1 cellular context compared by ENCODE assay signal in genomic region chrX:48737213-48737938, GRCh38.
TF ChIP-seq lines count a peak whose summit lies in the region.

No MANE protein-coding gene starts in this region.

TF ChIP-seq in HepG2, 621 proteins besides CTCF, POLR2A, EP300 and RAD21 (continued from another document):
- TF ChIP-seq YEATS4 (CRISPR knock-in tag; IDR thresholded peaks at IDR 0.05; ENCODE audit: borderline replicate concordance) (peak; percentile 48; the same call in 1 of the 2 replicates), RBFOX2 (IDR thresholded peaks at IDR 0.05; ENCODE audit: low read depth, low read length) (peak; percentile 73), ARID4A (CRISPR knock-in tag; IDR thresholded peaks at IDR 0.05; ENCODE audit: borderline replicate concordance) (peak; percentile 46; the same call in 1 of the 2 replicates), SP1 (IDR thresholded peaks at IDR 0.05) (no peak), SP1 (CRISPR knock-in tag; IDR thresholded peaks at IDR 0.05) (peak; percentile 55; the same call in 1 of the 2 replicates), ZFP82 (CRISPR knock-in tag; IDR thresholded peaks at IDR 0.05; ENCODE audit: borderline replicate concordance) (no peak), BRD4 (CRISPR knock-in tag; IDR thresholded peaks at IDR 0.05) (0 out of 2 replicates have a peak, but pooled peaks have one; percentile 20), ARID3A (IDR thresholded peaks at IDR 0.05; ENCODE audit: low read depth, low read length) (peak; percentile 39; the same call in 1 of the 2 replicates), KLF12 (CRISPR knock-in tag; IDR thresholded peaks at IDR 0.05; ENCODE audit: borderline replicate concordance) (peak; percentile 50; the same call in 1 of the 2 replicates), ZC3H4 (CRISPR knock-in tag; IDR thresholded peaks at IDR 0.05; ENCODE audit: borderline replicate concordance) (0 out of 2 replicates have a peak, but pooled peaks have one; percentile 43), ZNF800 (CRISPR knock-in tag; IDR thresholded peaks at IDR 0.05) (no peak), SAP130 (CRISPR knock-in tag; IDR thresholded peaks at IDR 0.05; ENCODE audit: low read depth) (peak; percentile 39; the same call in 1 of the 2 replicates), ZNF18 (CRISPR knock-in tag; IDR thresholded peaks at IDR 0.05; ENCODE audit: insufficient replicate concordance) (no peak), ELF1 (CRISPR knock-in tag; IDR thresholded peaks at IDR 0.05) (peak; percentile 87), ZNF782 (CRISPR knock-in tag; IDR thresholded peaks at IDR 0.05; ENCODE audit: borderline replicate concordance) (no peak), STAG1 (CRISPR knock-in tag; IDR thresholded peaks at IDR 0.05) (no peak), ZNF749 (CRISPR knock-in tag; IDR thresholded peaks at IDR 0.05; ENCODE audit: borderline replicate concordance) (no peak), ZFP91 (CRISPR knock-in tag; IDR thresholded peaks at IDR 0.05; ENCODE audit: borderline replicate concordance) (peak; percentile 42; the same call in 1 of the 2 replicates), SALL1 (CRISPR knock-in tag; IDR thresholded peaks at IDR 0.05) (peak; percentile 25), IKZF5 (CRISPR knock-in tag; IDR thresholded peaks at IDR 0.05) (0 out of 2 replicates have a peak, but pooled peaks have one; percentile 46)
